Comparison of ENCODE assay signal across 16 cellular contexts in the genomic region with DNA sequence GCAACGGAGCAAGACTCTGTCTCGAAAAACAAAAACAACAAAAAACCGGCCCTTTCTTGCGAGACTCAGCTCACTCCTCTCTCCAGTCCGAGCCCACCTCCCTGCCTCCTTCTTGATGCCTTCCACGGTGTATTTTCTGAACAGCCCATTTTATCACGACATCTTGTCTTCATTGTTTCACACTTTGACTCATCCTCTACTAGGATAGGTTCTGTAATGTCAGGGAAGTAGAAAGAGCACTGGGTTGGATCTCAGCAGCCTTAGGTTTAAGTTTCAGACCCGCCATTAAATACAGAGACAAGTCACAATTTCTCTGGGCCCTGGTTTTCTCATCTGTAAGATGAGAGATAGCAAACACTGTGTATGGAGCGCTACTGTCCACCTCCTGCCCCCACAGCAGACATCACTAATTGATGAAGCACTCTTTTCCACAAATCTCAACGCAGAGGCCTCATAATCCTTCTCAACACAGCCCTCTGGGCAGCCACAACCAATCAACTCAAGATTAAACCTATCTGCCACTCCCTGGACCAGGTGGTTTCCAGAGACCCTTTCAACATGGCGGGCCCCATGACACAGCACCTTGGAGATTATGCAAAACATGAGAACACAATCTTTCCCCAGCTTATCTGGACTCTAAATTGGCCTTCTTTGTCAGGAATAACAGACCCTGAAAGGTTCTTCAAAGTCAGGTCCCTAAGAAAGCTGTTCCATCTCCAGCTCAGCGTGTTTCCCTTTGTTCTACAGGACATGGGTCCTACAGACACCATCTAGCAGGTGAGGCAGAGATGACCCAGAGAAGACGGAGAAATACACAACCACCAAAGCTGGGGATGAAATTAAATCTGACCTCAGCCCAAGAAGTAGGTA. TPM values are rescaled to one million over a fixed set of nuclear protein-coding genes. Genes with fewer than 3 reads are reported as not detected.
DNase-seq lines count a peak whose midpoint lies in the region; ATAC-seq, FAIRE-seq and TF ChIP-seq lines count a peak whose summit lies in the region.
"Had no signal": no experiment of that assay in that cellular context is flagged by ENCODE, and none has a peak within 500 bp of the region (broad histone marks: within the 10 kb centered on the region; RNA-seq: fewer than 3 reads in every experiment).

No MANE protein-coding gene starts in this region.

- peaks cover 25 to 38% (median 30%) of the 10 kb centered on the region in 4 donors for H3K4me1 ChIP-seq in esophagus muscularis mucosa

- peak; percentile 66 for FAIRE-seq in GM12891 (lab: Jason Lieb, UNC)

- WGBS in esophagus muscularis mucosa = 95% methylated on average over 13 of the region's 13 CpGs

- H3K4me1 Mint-ChIP-seq in WTC11 (peaks cover 80% of the 10 kb centered on the region), glutamatergic neuron (ENCODE audit: low read depth, unreplicated experiment) (peaks cover 46% of the 10 kb centered on the region)

- no peak overlapping the region for H3K4me3 ChIP-seq in esophagus muscularis mucosa

- ATAC-seq in WTC11 (no peak), HG02642 (IDR thresholded peaks at IDR 0.05; ENCODE audit: poor library complexity, unreplicated experiment) (no peak), GM19452 (IDR thresholded peaks at IDR 0.05; ENCODE audit: unreplicated experiment) (no peak)
- ATAC-seq: SK-N-SH treated with all-trans-retinoic acid at 6 μM for 48 hours had no signal

- H3K27ac ChIP-seq in C4-2B (peak overlapping the region; percentile 82), esophagus muscularis mucosa (replicated peaks in 1 of 4) (no peak overlapping the region)

- CTCF ChIA-PET in WTC11 (lab: Charles Lee) = interaction anchor here (1.0 kb wide), 1 partner anchor 15 kb away, joined by 3 read pairs; no protein-coding TSS in a partner anchor

- TF ChIP-seq POLR2A in GM12891 (IDR thresholded peaks at IDR 0.05; ENCODE audit: low read depth, low read length) = no peak
- no peak for TF ChIP-seq POLR2A in esophagus muscularis mucosa (IDR thresholded peaks at IDR 0.05; ENCODE audit: low read depth)

- no peaks in the 10 kb centered on the region for H3K27me3 ChIP-seq in esophagus muscularis mucosa

- TF ChIP-seq CTCF in C4-2B (conservative IDR thresholded peaks at IDR 0.05) (no peak), WTC11 (IDR thresholded peaks at IDR 0.05) (no peak), glutamatergic neuron (IDR thresholded peaks at IDR 0.05; ENCODE audit: partially characterized antibody, unreplicated experiment) (no peak), esophagus muscularis mucosa (IDR thresholded peaks at IDR 0.05) (no peak)

- intact Hi-C loops in esophagus muscularis mucosa (cut with DNase I) = no loop called here

- H3K4me3 Mint-ChIP-seq in WTC11 = no peak overlapping the region
- H3K4me3 Mint-ChIP-seq in glutamatergic neuron (ENCODE audit: unreplicated experiment) = peak overlapping the region; percentile 3

- H3K9me3 Mint-ChIP-seq in WTC11 (no peaks in the 10 kb centered on the region), glutamatergic neuron (ENCODE audit: unreplicated experiment) (peaks cover 4% of the 10 kb centered on the region)

- H3K9me3 ChIP-seq in esophagus muscularis mucosa = no peaks in the 10 kb centered on the region

- H3K36me3 Mint-ChIP-seq in WTC11 (no peaks in the 10 kb centered on the region), glutamatergic neuron (ENCODE audit: unreplicated experiment) (no peaks in the 10 kb centered on the region)

- H3K27ac Mint-ChIP-seq in WTC11 (peak overlapping the region; percentile 48), glutamatergic neuron (ENCODE audit: unreplicated experiment) (peak overlapping the region; percentile 48)

- POLR2A ChIA-PET in WTC11 (lab: Charles Lee) = no interaction called here

- no peaks in the 10 kb centered on the region for H3K36me3 ChIP-seq in esophagus muscularis mucosa

- no peaks in the 10 kb centered on the region for H3K27me3 Mint-ChIP-seq in WTC11 (ENCODE audit: low read depth)
- H3K27me3 Mint-ChIP-seq in glutamatergic neuron (ENCODE audit: unreplicated experiment) = peaks cover 13% of the 10 kb centered on the region

- no peak for TF ChIP-seq EP300 in esophagus muscularis mucosa (IDR thresholded peaks at IDR 0.05)

- no peak for DNase-seq in GM12891 (ENCODE audit: insufficient read length, low spot score)
- no peak for DNase-seq in WTC11 (ENCODE audit: low spot score)
- DNase-seq in glutamatergic neuron = no peak
- no peak for DNase-seq in esophagus muscularis mucosa (ENCODE audit: extremely low spot score)
- DNase-seq in HuH-7 (ENCODE audit: low spot score) = no peak
- DNase-seq: activated CD4-positive, alpha-beta T cell treated with anti-CD3 and anti-CD28 coated beads, Interleukin-2, amount 50 U/mL, for 48 hours; amygdala; C1 segment of cervical spinal cord; foreskin melanocyte; KBM-7; midbrain; NCI-H1694 had no signal

TF ChIP-seq in GM12891, 5 proteins besides CTCF, POLR2A, EP300 and RAD21:
- TF ChIP-seq POLR2AphosphoS5 (IDR thresholded peaks at IDR 0.05; ENCODE audit: low read depth, low read length) = no peak
- no peak for TF ChIP-seq POU2F2 (IDR thresholded peaks at IDR 0.05; ENCODE audit: low read depth, low read length)

TF ChIP-seq in WTC11, 78 proteins besides CTCF, POLR2A, EP300 and RAD21:
- TF ChIP-seq OVOL2 (CRISPR knock-in tag; IDR thresholded peaks at IDR 0.05; ENCODE audit: borderline replicate concordance) (no peak), FOXK1 (CRISPR knock-in tag; IDR thresholded peaks at IDR 0.05) (no peak), CREM (CRISPR knock-in tag; IDR thresholded peaks at IDR 0.05) (no peak), HMGA2 (CRISPR knock-in tag; IDR thresholded peaks at IDR 0.05) (no peak), MYBL2 (CRISPR knock-in tag; IDR thresholded peaks at IDR 0.05) (no peak), ZBTB21 (CRISPR knock-in tag; IDR thresholded peaks at IDR 0.05; ENCODE audit: borderline replicate concordance) (no peak), GRHL2 (CRISPR knock-in tag; IDR thresholded peaks at IDR 0.05; ENCODE audit: insufficient replicate concordance, severe bottlenecking) (no peak), KAT7 (CRISPR knock-in tag; IDR thresholded peaks at IDR 0.05; ENCODE audit: borderline replicate concordance) (no peak), EMX1 (CRISPR knock-in tag; IDR thresholded peaks at IDR 0.05) (no peak), FOXP1 (CRISPR knock-in tag; IDR thresholded peaks at IDR 0.05; ENCODE audit: borderline replicate concordance) (no peak), ATF1 (CRISPR knock-in tag; IDR thresholded peaks at IDR 0.05) (no peak)
- TF ChIP-seq, protein P1, sequence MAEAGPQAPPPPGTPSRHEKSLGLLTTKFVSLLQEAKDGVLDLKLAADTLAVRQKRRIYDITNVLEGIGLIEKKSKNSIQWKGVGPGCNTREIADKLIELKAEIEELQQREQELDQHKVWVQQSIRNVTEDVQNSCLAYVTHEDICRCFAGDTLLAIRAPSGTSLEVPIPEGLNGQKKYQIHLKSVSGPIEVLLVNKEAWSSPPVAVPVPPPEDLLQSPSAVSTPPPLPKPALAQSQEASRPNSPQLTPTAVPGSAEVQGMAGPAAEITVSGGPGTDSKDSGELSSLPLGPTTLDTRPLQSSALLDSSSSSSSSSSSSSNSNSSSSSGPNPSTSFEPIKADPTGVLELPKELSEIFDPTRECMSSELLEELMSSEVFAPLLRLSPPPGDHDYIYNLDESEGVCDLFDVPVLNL (CRISPR knock-in tag; IDR thresholded peaks at IDR 0.05; ENCODE audit: borderline replicate concordance, low read depth) = no peak
- TF ChIP-seq, protein P2, sequence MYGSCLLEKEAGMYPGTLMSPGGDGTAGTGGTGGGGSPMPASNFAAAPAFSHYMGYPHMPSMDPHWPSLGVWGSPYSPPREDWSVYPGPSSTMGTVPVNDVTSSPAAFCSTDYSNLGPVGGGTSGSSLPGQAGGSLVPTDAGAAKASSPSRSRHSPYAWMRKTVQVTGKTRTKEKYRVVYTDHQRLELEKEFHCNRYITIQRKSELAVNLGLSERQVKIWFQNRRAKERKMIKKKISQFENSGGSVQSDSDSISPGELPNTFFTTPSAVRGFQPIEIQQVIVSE (CRISPR knock-in tag; IDR thresholded peaks at IDR 0.05; ENCODE audit: borderline replicate concordance) = no peak
- TF ChIP-seq, protein P3, sequence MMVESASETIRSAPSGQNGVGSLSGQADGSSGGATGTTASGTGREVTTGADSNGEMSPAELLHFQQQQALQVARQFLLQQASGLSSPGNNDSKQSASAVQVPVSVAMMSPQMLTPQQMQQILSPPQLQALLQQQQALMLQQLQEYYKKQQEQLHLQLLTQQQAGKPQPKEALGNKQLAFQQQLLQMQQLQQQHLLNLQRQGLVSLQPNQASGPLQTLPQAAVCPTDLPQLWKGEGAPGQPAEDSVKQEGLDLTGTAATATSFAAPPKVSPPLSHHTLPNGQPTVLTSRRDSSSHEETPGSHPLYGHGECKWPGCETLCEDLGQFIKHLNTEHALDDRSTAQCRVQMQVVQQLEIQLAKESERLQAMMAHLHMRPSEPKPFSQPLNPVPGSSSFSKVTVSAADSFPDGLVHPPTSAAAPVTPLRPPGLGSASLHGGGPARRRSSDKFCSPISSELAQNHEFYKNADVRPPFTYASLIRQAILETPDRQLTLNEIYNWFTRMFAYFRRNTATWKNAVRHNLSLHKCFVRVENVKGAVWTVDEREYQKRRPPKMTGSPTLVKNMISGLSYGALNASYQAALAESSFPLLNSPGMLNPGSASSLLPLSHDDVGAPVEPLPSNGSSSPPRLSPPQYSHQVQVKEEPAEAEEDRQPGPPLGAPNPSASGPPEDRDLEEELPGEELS (CRISPR knock-in tag; IDR thresholded peaks at IDR 0.05) = no peak
- TF ChIP-seq, protein P4, sequence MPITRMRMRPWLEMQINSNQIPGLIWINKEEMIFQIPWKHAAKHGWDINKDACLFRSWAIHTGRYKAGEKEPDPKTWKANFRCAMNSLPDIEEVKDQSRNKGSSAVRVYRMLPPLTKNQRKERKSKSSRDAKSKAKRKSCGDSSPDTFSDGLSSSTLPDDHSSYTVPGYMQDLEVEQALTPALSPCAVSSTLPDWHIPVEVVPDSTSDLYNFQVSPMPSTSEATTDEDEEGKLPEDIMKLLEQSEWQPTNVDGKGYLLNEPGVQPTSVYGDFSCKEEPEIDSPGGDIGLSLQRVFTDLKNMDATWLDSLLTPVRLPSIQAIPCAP (CRISPR knock-in tag; IDR thresholded peaks at IDR 0.05) = no peak
- TF ChIP-seq, protein P5, sequence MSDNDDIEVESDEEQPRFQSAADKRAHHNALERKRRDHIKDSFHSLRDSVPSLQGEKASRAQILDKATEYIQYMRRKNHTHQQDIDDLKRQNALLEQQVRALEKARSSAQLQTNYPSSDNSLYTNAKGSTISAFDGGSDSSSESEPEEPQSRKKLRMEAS (CRISPR knock-in tag; IDR thresholded peaks at IDR 0.05) = no peak

RNA-seq across cellular contexts. Expression of a gene that starts 35.6 kb away (rescaled TPM):
- polyA plus RNA-seq in GM12891 (2012; ENCODE audit: low read depth, missing spikeins) = 32.5 TPM
- total RNA-seq in WTC11 (2021) = 46.4 to 64.8 TPM (median 46.6 TPM) in 3 replicates
- total RNA-seq in glutamatergic neuron (ENCODE audit: unreplicated experiment) = 68.0 TPM
- 1 to 10 TPM; 4.2 to 6.3 (median 5.6) TPM for total RNA-seq in esophagus muscularis mucosa
